In genomic region chr20:36717657-36718056, GRCh38 we compare ENCODE assay signal across 10 cellular contexts. TPM values are rescaled to one million over a fixed set of nuclear protein-coding genes. Genes with fewer than 3 reads are reported as not detected.
DNase-seq lines count a peak whose midpoint lies in the region; ATAC-seq and TF ChIP-seq lines count a peak whose summit lies in the region.
"Had no signal": no experiment of that assay in that cellular context is flagged by ENCODE, and none has a peak within 500 bp of the region (broad histone marks: within the 10 kb centered on the region; RNA-seq: fewer than 3 reads in every experiment).

No MANE protein-coding gene starts in this region.

- H3K9me3 ChIP-seq in mesenchymal stem cell (ENCODE audit: control insufficient read depth, low read length) = no peaks in the 10 kb centered on the region

- no peak overlapping the region for H3K14ac ChIP-seq in mesenchymal stem cell (ENCODE audit: low read length in 2 of 2)

- no peak overlapping the region for H2AK5ac ChIP-seq in mesenchymal stem cell (ENCODE audit: low read length, severe bottlenecking)

- H3K4me2 ChIP-seq in mesenchymal stem cell (ENCODE audit: low read length, poor library complexity, severe bottlenecking) = no peak overlapping the region

- no peak overlapping the region for H2AFZ ChIP-seq in mesenchymal stem cell (ENCODE audit: low read depth, low read length)

- H3K4me3 ChIP-seq in HL-60 (replicated peaks; ENCODE audit: insufficient read depth, low read length) (no peak overlapping the region), brain microvascular endothelial cell (ENCODE audit: low read depth, low read length) (no peak overlapping the region), mesenchymal stem cell (ENCODE audit: insufficient read depth in 1 of 2, low read depth in 1 of 2, low read length in 2 of 2) (no peak overlapping the region)

- in situ Hi-C loops in brain microvascular endothelial cell (cut with HindIII; ENCODE audit: low pct_ligation_motif_present, low sequenced_read_pairs) = no loop called here

- H2BK5ac ChIP-seq in mesenchymal stem cell (ENCODE audit: low read depth, low read length, poor library complexity, severe bottlenecking) = no peak overlapping the region

- peaks cover 2% of the 10 kb centered on the region for H3K36me3 ChIP-seq in brain microvascular endothelial cell (replicated peaks)
- peaks cover 6 to 27% of the 10 kb centered on the region in 2 experiments for H3K36me3 ChIP-seq in mesenchymal stem cell (ENCODE audit: control insufficient read depth in 1 of 2, insufficient read depth in 2 of 2, low read depth in 1 of 2, low read length in 2 of 2)

- no peak overlapping the region for H2BK15ac ChIP-seq in mesenchymal stem cell (ENCODE audit: low read depth, poor library complexity, severe bottlenecking)

- ATAC-seq in HG02870 (IDR thresholded peaks at IDR 0.05; ENCODE audit: unreplicated experiment) (no peak), GM21737 (IDR thresholded peaks at IDR 0.05; ENCODE audit: unreplicated experiment) (no peak)

- no peak overlapping the region for H3K4ac ChIP-seq in mesenchymal stem cell (ENCODE audit: low read depth in 1 of 2, low read length in 2 of 2)

- H3K27me3 ChIP-seq in HL-60 (ENCODE audit: insufficient read depth, poor library complexity, severe bottlenecking) = no peaks in the 10 kb centered on the region
- no peaks in the 10 kb centered on the region for H3K27me3 ChIP-seq in brain microvascular endothelial cell (replicated peaks)
- no peaks in the 10 kb centered on the region for H3K27me3 ChIP-seq in mesenchymal stem cell (ENCODE audit: control insufficient read depth in 1 of 2, insufficient read depth in 1 of 2, low read length in 2 of 2)

- TF ChIP-seq CTCF in HL-60 (IDR thresholded peaks at IDR 0.05; ENCODE audit: insufficient read depth, low read length) (peak; percentile 8), brain microvascular endothelial cell (IDR thresholded peaks at IDR 0.05; ENCODE audit: low read depth, low read length, missing control alignments) (peak; percentile 36)

- H4K8ac ChIP-seq in mesenchymal stem cell (ENCODE audit: low read length) = no peak overlapping the region

- no peaks in the 10 kb centered on the region for H3K4me1 ChIP-seq in mesenchymal stem cell (ENCODE audit: control insufficient read depth, insufficient read depth, low read depth, low read length)

- no peak overlapping the region for H3K18ac ChIP-seq in mesenchymal stem cell (ENCODE audit: low read depth in 1 of 2, low read length in 2 of 2)

- DNase-seq in DMS53 treated with DMSO at 0.1 percent for 48 hours (lab: John Stamatoyannopoulos, UW; ENCODE audit: unreplicated experiment) = peak; percentile 18
- DNase-seq in HL-60 (ENCODE audit: low read depth in 1 of 2, low spot score in 1 of 2) = peak in 1 of 2 experiments; percentile 8
- DNase-seq in brain microvascular endothelial cell = no peak
- DNase-seq in mesenchymal stem cell = peak; percentile 6
- DNase-seq in activated effector memory CD4-positive, alpha-beta T cell treated with Interleukin-2 at 50 U/mL for 16 hours = no peak
- no peak for DNase-seq in stimulated activated naive CD4-positive, alpha-beta T cell treated with Interleukin-2 at 50 U/mL for 16 hours (lab: John Stamatoyannopoulos, UW)
- DNase-seq: activated CD4-positive, alpha-beta T cell treated with anti-CD3 and anti-CD28 coated beads, Interleukin-2, amount 50 U/mL, for 48 hours; NCI-H1417 had no signal

- whole genome bisulfite sequencing in mesenchymal stem cell = 100% methylated on average over 1 of the region's 2 CpGs

- H3K79me1 ChIP-seq in mesenchymal stem cell (replicated peaks; ENCODE audit: low read length, poor library complexity, severe bottlenecking) = peaks cover 4% of the 10 kb centered on the region

- no peak overlapping the region for H2BK12ac ChIP-seq in mesenchymal stem cell (ENCODE audit: low read length in 2 of 2)

- no peak overlapping the region for H3K27ac ChIP-seq in HL-60 (replicated peaks)
- no peak overlapping the region for H3K27ac ChIP-seq in brain microvascular endothelial cell
- no peak overlapping the region for H3K27ac ChIP-seq in mesenchymal stem cell (ENCODE audit: low read length, poor library complexity, severe bottlenecking)

- H2BK120ac ChIP-seq in mesenchymal stem cell (ENCODE audit: low read depth, low read length) = no peak overlapping the region

- no peak overlapping the region for H3K9ac ChIP-seq in mesenchymal stem cell (ENCODE audit: low read length)

- H3K23ac ChIP-seq in mesenchymal stem cell (ENCODE audit: low read length in 2 of 2) = no peak overlapping the region

- no peak overlapping the region for H4K91ac ChIP-seq in mesenchymal stem cell (ENCODE audit: low read length)

RNA-seq across cellular contexts. Expression of gene NDRG3, which starts 28.2 kb away (rescaled TPM):
- polyA plus RNA-seq in mesenchymal stem cell (2013, experiment 1 of 2) = 23.9 TPM
- polyA plus RNA-seq in mesenchymal stem cell (2013, experiment 2 of 2) = 23.9 TPM

RNA-seq across cellular contexts. Expression of gene DSN1, which starts 55.9 kb away (rescaled TPM):
- 7.9 TPM for polyA plus RNA-seq in mesenchymal stem cell (2013, experiment 1 of 2)
- polyA plus RNA-seq in mesenchymal stem cell (2013, experiment 2 of 2) = 8.4 TPM

Comparison
In these comparisons a context has a peak if more than half of its experiments do, and no peak if none do; other contexts are left out.
1. DNase-seq: peak in DMS53 treated with DMSO at 0.1 percent for 48 hours (single experiment) and mesenchymal stem cell (single experiment); none in brain microvascular endothelial cell (single experiment), activated effector memory CD4-positive, alpha-beta T cell treated with Interleukin-2 at 50 U/mL for 16 hours (single experiment) and stimulated activated naive CD4-positive, alpha-beta T cell treated with Interleukin-2 at 50 U/mL for 16 hours (single experiment).